ENCODE assay signal across 11 cellular contexts in the genomic region with DNA sequence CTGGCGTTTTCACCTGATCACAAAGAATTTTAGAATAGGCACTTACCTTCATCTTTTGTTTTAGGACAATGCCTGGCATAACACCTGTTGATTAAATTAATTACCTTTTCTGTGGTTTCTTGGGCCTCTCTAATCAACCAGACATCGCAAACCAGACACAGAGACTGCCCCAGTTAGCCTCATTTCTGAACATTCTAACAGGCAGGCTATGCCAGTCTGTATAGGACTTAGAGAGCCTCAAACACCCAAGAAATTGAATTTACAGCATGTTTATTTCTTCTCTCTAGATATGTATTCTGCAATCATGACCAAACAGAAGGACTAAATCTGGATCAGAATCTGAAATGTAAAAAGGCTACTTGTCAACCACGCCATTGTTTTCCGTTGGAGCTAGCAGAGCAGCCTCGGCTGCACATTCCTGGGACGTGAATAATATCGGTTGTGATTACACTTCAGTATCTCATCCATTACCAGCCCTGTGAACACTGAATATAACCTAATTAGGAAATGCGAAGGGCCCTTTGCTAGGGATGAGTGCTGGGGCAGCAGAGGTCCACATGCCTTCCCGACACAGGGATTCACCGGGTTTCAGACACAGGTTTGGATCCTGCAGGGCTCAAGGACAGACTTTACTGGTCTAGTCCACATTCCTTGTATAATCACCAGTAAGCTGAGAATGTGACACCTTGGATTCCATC. TPM values are rescaled to one million over a fixed set of nuclear protein-coding genes. Genes with fewer than 3 reads are reported as not detected.
DNase-seq lines count a peak whose midpoint lies in the region; ATAC-seq and TF ChIP-seq lines count a peak whose summit lies in the region.
"Had no signal": no experiment of that assay in that cellular context is flagged by ENCODE, and none has a peak within 500 bp of the region (broad histone marks: within the 10 kb centered on the region; RNA-seq: fewer than 3 reads in every experiment).

No MANE protein-coding gene starts in this region.

- no peak for TF ChIP-seq CTCF in chondrocyte (IDR thresholded peaks at IDR 0.05)
- TF ChIP-seq CTCF in left lung (IDR thresholded peaks at IDR 0.05): no peak
- no peak for TF ChIP-seq CTCF in type B pancreatic cell (conservative IDR thresholded peaks at IDR 0.05)

- H3K9me3 Mint-ChIP-seq in chondrocyte (ENCODE audit: low read depth): no peaks in the 10 kb centered on the region
- no peaks in the 10 kb centered on the region for H3K9me3 Mint-ChIP-seq in type B pancreatic cell
- peaks cover 3% of the 10 kb centered on the region for H3K9me3 Mint-ChIP-seq in natural killer cell treated with Interleukin-12 subunit alpha and Interleukin-12 subunit beta and Interleukin-15 and Interleukin-18, amount 100 ng/mL, for 72 hours

- H3K4me1 ChIP-seq in HUES64 (ENCODE audit: insufficient read depth, low read length) (peaks cover 12% of the 10 kb centered on the region; the same call in 1 of the 2 replicates), left lung (no peaks in the 10 kb centered on the region)

- peaks cover 44% of the 10 kb centered on the region for H3K4me1 Mint-ChIP-seq in chondrocyte (ENCODE audit: low read depth)
- peaks cover 18% of the 10 kb centered on the region for H3K4me1 Mint-ChIP-seq in type B pancreatic cell (ENCODE audit: unreplicated experiment)
- peaks cover 13 to 26% of the 10 kb centered on the region in 2 donors for H3K4me1 Mint-ChIP-seq in natural killer cell treated with Interleukin-12 subunit alpha and Interleukin-12 subunit beta and Interleukin-15 and Interleukin-18, amount 100 ng/mL, for 72 hours (ENCODE audit: low read depth in 2 of 2)

- no peak overlapping the region for H3K4me3 Mint-ChIP-seq in chondrocyte (ENCODE audit: unreplicated experiment)
- H3K4me3 Mint-ChIP-seq in type B pancreatic cell: peak overlapping the region; percentile 39
- H3K4me3 Mint-ChIP-seq in natural killer cell treated with Interleukin-12 subunit alpha and Interleukin-12 subunit beta and Interleukin-15 and Interleukin-18, amount 100 ng/mL, for 72 hours: no peak overlapping the region
- H3K4me3 Mint-ChIP-seq: activated naive CD8-positive, alpha-beta T cell; T-helper 17 cell had no signal

- no peaks in the 10 kb centered on the region for H3K27me3 ChIP-seq in HUES64 (ENCODE audit: insufficient read depth, low read length)
- H3K27me3 ChIP-seq in left lung: no peaks in the 10 kb centered on the region

- ATAC-seq in left lung (peak; percentile 79), GM21526 (IDR thresholded peaks at IDR 0.05; ENCODE audit: low FRiP score, unreplicated experiment) (no peak), GM21825 (IDR thresholded peaks at IDR 0.05; ENCODE audit: unreplicated experiment) (no peak)
- ATAC-seq in natural killer cell treated with Interleukin-12 subunit alpha and Interleukin-12 subunit beta and Interleukin-15 and Interleukin-18, amount 100 ng/mL, for 72 hours: no peak
- ATAC-seq: T-helper 17 cell had no signal

- DNase-seq in chondrocyte (ENCODE audit: low spot score): no peak
- no peak for DNase-seq in left lung
- DNase-seq in type B pancreatic cell (ENCODE audit: extremely low spot score, unreplicated experiment): no peak
- no peak for DNase-seq in natural killer cell treated with Interleukin-12 subunit alpha and Interleukin-12 subunit beta and Interleukin-15 and Interleukin-18, amount 100 ng/mL, for 72 hours (ENCODE audit: low spot score)
- no peak for DNase-seq in SHP77 treated with DMSO at 0.1 percent for 48 hours (lab: John Stamatoyannopoulos, UW)
- DNase-seq: NCI-H1105, T-helper 17 cell had no signal

- H3K36me3 ChIP-seq in HUES64 (ENCODE audit: insufficient read depth, low read length) (no peaks in the 10 kb centered on the region), left lung (no peaks in the 10 kb centered on the region)

- no peak overlapping the region for H3K4me3 ChIP-seq in HUES64 (ENCODE audit: low read length)
- no peak overlapping the region for H3K4me3 ChIP-seq in left lung

- H3K36me3 Mint-ChIP-seq in chondrocyte (ENCODE audit: low read depth) (no peaks in the 10 kb centered on the region), type B pancreatic cell (peaks cover 4% of the 10 kb centered on the region)
- peaks cover 9% of the 10 kb centered on the region for H3K36me3 Mint-ChIP-seq in natural killer cell treated with Interleukin-12 subunit alpha and Interleukin-12 subunit beta and Interleukin-15 and Interleukin-18, amount 100 ng/mL, for 72 hours

- no peak overlapping the region for H3K27ac ChIP-seq in HUES64 (ENCODE audit: low read depth, low read length)
- no peak overlapping the region for H3K27ac ChIP-seq in left lung

- no peaks in the 10 kb centered on the region for H3K27me3 Mint-ChIP-seq in chondrocyte (ENCODE audit: low read depth)
- H3K27me3 Mint-ChIP-seq in type B pancreatic cell: no peaks in the 10 kb centered on the region
- no peaks in the 10 kb centered on the region for H3K27me3 Mint-ChIP-seq in natural killer cell treated with Interleukin-12 subunit alpha and Interleukin-12 subunit beta and Interleukin-15 and Interleukin-18, amount 100 ng/mL, for 72 hours
- H3K27me3 Mint-ChIP-seq: activated naive CD8-positive, alpha-beta T cell; T-helper 17 cell had no signal

- H3K9me3 ChIP-seq in HUES64 (ENCODE audit: insufficient read depth, low read depth, low read length): no peaks in the 10 kb centered on the region
- no peaks in the 10 kb centered on the region for H3K9me3 ChIP-seq in left lung

- peak overlapping the region; percentile 21; the same call in 1 of the 2 replicates for H3K9ac ChIP-seq in HUES64 (ENCODE audit: low read depth, low read length)

- 77% methylated on average over 10 of the region's 10 CpGs for WGBS in HUES64

- H3K27ac Mint-ChIP-seq in chondrocyte (ENCODE audit: unreplicated experiment) (peak overlapping the region; percentile 82), type B pancreatic cell (peak overlapping the region; percentile 94)
- H3K27ac Mint-ChIP-seq in natural killer cell treated with Interleukin-12 subunit alpha and Interleukin-12 subunit beta and Interleukin-15 and Interleukin-18, amount 100 ng/mL, for 72 hours: no peak overlapping the region
- H3K27ac Mint-ChIP-seq: activated naive CD8-positive, alpha-beta T cell; T-helper 17 cell had no signal

- intact Hi-C loops in left lung (cut with DNase I): no loop called here

RNA-seq across cellular contexts. Expression of a gene that starts 17.5 kb away (rescaled TPM):
- polyA plus RNA-seq in HUES64 (2013, experiment 1 of 2): 23.8 TPM
- polyA plus RNA-seq in HUES64 (2013, experiment 2 of 2): 24.6 TPM
- total RNA-seq in chondrocyte: 60.3 to 97.8 TPM (median 91.2 TPM) in 3 replicates
- total RNA-seq in left lung: 10 to 100 TPM; 37.7 to 53.8 TPM
- total RNA-seq in type B pancreatic cell (ENCODE audit: low replicate concordance): 43.7 and 65.4 TPM in 2 replicates
- 10 to 100 TPM; 36.0 to 40.1 TPM for total RNA-seq in natural killer cell treated with Interleukin-12 subunit alpha and Interleukin-12 subunit beta and Interleukin-15 and Interleukin-18, amount 100 ng/mL, for 72 hours

Comparison
In these comparisons a context has a peak if more than half of its experiments do, and no peak if none do; other contexts are left out.
1. H3K27ac Mint-ChIP-seq: peak in chondrocyte (single experiment) and type B pancreatic cell (single experiment); none in natural killer cell treated with Interleukin-12 subunit alpha and Interleukin-12 subunit beta and Interleukin-15 and Interleukin-18, amount 100 ng/mL, for 72 hours (0 of 2).